ENCODE assay signal across 3 cellular contexts in genomic region chr2:14018620-14019019, GRCh38.
TF ChIP-seq lines count a peak whose summit lies in the region.

No MANE protein-coding gene starts in this region.

TF ChIP-seq in A549, 52 proteins besides CTCF, POLR2A, EP300 and RAD21:
- no peak for TF ChIP-seq HDAC2 (IDR thresholded peaks at IDR 0.05)
- peak; percentile 40 for TF ChIP-seq MAFK (IDR thresholded peaks at IDR 0.05; ENCODE audit: partially characterized antibody)

TF ChIP-seq in IMR-90, 13 proteins besides CTCF, POLR2A, EP300 and RAD21:
- no peak for TF ChIP-seq NFE2L2 (IDR thresholded peaks at IDR 0.05; ENCODE audit: low read depth, low read length)
- TF ChIP-seq MAFK (IDR thresholded peaks at IDR 0.05; ENCODE audit: low read depth, low read length): peak; percentile 66

TF ChIP-seq in H1, 55 proteins besides CTCF, POLR2A, EP300 and RAD21:
- TF ChIP-seq MAFK (IDR thresholded peaks at IDR 0.05; ENCODE audit: low read depth, low read length) (peak; percentile 20; the same call in 1 of the 2 replicates), RNF2 (IDR thresholded peaks at IDR 0.05; ENCODE audit: borderline replicate concordance, low read depth, low read length, missing control alignments, poor library complexity, severe bottlenecking) (no peak), NANOG (IDR thresholded peaks at IDR 0.05; ENCODE audit: insufficient read depth, low read depth, low read length, poor library complexity, severe bottlenecking) (no peak), YY1 (IDR thresholded peaks at IDR 0.05; ENCODE audit: low read depth, low read length) (no peak), ASH2L (IDR thresholded peaks at IDR 0.05; ENCODE audit: low read length) (no peak)
TF ChIP-seq in H1: peak in this region for 1.
